21 cellular contexts compared by ENCODE assay signal in the genomic region with DNA sequence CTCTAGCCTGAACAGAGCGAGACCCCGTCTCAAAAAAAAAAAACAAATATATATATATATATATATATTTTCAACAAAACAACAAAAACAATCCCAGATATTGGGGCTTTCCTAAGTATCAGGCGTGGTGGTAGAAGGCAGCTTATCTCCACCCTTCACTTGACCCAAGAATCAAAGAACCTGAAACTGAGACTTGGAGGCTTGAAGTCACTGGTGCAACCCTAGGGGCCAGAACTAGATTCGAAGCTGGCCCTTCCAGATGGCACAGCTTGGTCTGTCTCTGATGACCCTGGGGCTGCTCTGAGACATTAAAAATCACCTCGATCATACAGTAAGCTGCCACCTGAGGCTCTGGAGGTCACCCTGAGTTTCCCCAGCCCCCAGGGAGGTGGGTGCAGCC. TPM values are rescaled to one million over a fixed set of nuclear protein-coding genes. Genes with fewer than 3 reads are reported as not detected.
"Had no signal": no experiment of that assay in that cellular context is flagged by ENCODE, and none has a peak within 500 bp of the region (broad histone marks: within the 10 kb centered on the region; RNA-seq: fewer than 3 reads in every experiment).

No MANE protein-coding gene starts in this region.

- H3K36me3 ChIP-seq: brain microvascular endothelial cell, heart right ventricle, right atrium auricular region, upper lobe of left lung had no signal

- H3K4me3 ChIP-seq: lung, mucosa of descending colon had no signal

- H3K27ac ChIP-seq: brain microvascular endothelial cell had no signal

- H3K27me3 Mint-ChIP-seq: dendritic cell treated with granulocyte-macrophage colony-stimulating factor and Interleukin-4, amounts not matched to agents 40 ng/mL and 50 ng/mL, for 4 days had no signal

- DNase-seq: activated CD4-positive, alpha-beta T cell treated with anti-CD3 and anti-CD28 coated beads, Interleukin-2, amount 50 U/mL, for 1 hour; activated CD8-positive, alpha-beta memory T cell treated with anti-CD3 and anti-CD28 coated beads for 24 hours; activated naive CD4-positive, alpha-beta T cell; activated naive CD8-positive, alpha-beta T cell treated with anti-CD3 and anti-CD28 coated beads, Interleukin-2, amount 10 ng/mL, durations not matched to agents 7 days and 5 days; brain microvascular endothelial cell; effector memory CD8-positive, alpha-beta T cell; heart right ventricle; left cardiac atrium; mucosa of descending colon; naive thymus-derived CD8-positive, alpha-beta T cell; small intestine; stimulated activated CD4-positive, alpha-beta T cell treated with anti-CD3 and anti-CD28 coated beads, Interleukin-4, amount 100 ng/mL, for 4 hours; stimulated activated CD8-positive, alpha-beta memory T cell treated with anti-CD3 and anti-CD28 coated beads, Interleukin-4, amount 100 ng/mL, for 48 hours; stimulated activated naive CD4-positive, alpha-beta T cell treated with Interleukin-2 at 50 U/mL for 16 hours; T-helper 1 cell; T1000; upper lobe of left lung had no signal

- H3K27ac Mint-ChIP-seq: activated naive CD8-positive, alpha-beta T cell treated with anti-CD3 and anti-CD28 coated beads, Interleukin-2, amount 10 ng/mL, durations not matched to agents 7 days and 5 days; effector memory CD8-positive, alpha-beta T cell had no signal

- H3K4me3 Mint-ChIP-seq: activated naive CD8-positive, alpha-beta T cell treated with anti-CD3 and anti-CD28 coated beads, Interleukin-2, amount 10 ng/mL, durations not matched to agents 7 days and 5 days; dendritic cell treated with granulocyte-macrophage colony-stimulating factor and Interleukin-4, amounts not matched to agents 40 ng/mL and 50 ng/mL, for 4 days; effector memory CD8-positive, alpha-beta T cell; naive thymus-derived CD8-positive, alpha-beta T cell had no signal

- H3K9me3 ChIP-seq: heart right ventricle, mucosa of descending colon, right atrium auricular region, upper lobe of left lung had no signal

- H3K36me3 Mint-ChIP-seq: activated naive CD8-positive, alpha-beta T cell treated with anti-CD3 and anti-CD28 coated beads, Interleukin-2, amount 10 ng/mL, durations not matched to agents 7 days and 5 days; naive thymus-derived CD8-positive, alpha-beta T cell had no signal

- ATAC-seq: activated CD4-positive, CD25-positive, alpha-beta regulatory T cell treated with anti-CD3 and anti-CD28 coated beads, Interleukin-2, amount 50 U/mL, for 24 hours; effector memory CD8-positive, alpha-beta T cell; heart right ventricle; left cardiac atrium; mucosa of descending colon; naive thymus-derived CD8-positive, alpha-beta T cell had no signal

- H3K27me3 ChIP-seq: right atrium auricular region, upper lobe of left lung had no signal

- H3K9me3 Mint-ChIP-seq: activated naive CD8-positive, alpha-beta T cell treated with anti-CD3 and anti-CD28 coated beads, Interleukin-2, amount 10 ng/mL, durations not matched to agents 7 days and 5 days; dendritic cell treated with granulocyte-macrophage colony-stimulating factor and Interleukin-4, amounts not matched to agents 40 ng/mL and 50 ng/mL, for 4 days; effector memory CD8-positive, alpha-beta T cell; naive thymus-derived CD8-positive, alpha-beta T cell had no signal

RNA-seq across cellular contexts. Expression of a gene that starts 1.3 kb away (rescaled TPM):
- total RNA-seq: activated naive CD8-positive, alpha-beta T cell treated with anti-CD3 and anti-CD28 coated beads, Interleukin-2, amount 10 ng/mL, durations not matched to agents 7 days and 5 days; naive thymus-derived CD8-positive, alpha-beta T cell had no signal
